ENCODE assay signal across 20 cellular contexts in genomic region chr12:104627231-104627974, GRCh38.
"Had no signal": no experiment of that assay in that cellular context is flagged by ENCODE, and none has a peak within 500 bp of the region (broad histone marks: within the 10 kb centered on the region; RNA-seq: fewer than 3 reads in every experiment).

No MANE protein-coding gene starts in this region.

- H3K4me3 Mint-ChIP-seq: activated naive CD8-positive, alpha-beta T cell; neural progenitor cell; T-helper 1 cell treated with Interleukin-12 subunit alpha and Interleukin-12 subunit beta and Interleukin-4 antibody, amounts not matched to agents 30 μg/mL and 1 μg/mL, for 36 hours; WTC11 had no signal

- H3K4me1 ChIP-seq: pancreas, uterus had no signal

- DNase-seq: activated CD4-positive, alpha-beta T cell treated with anti-CD3 and anti-CD28 coated beads for 48 hours; activated CD8-positive, alpha-beta memory T cell treated with anti-CD3 and anti-CD28 coated beads for 24 hours; activated gamma-delta T cell; amygdala; effector CD4-positive, alpha-beta T cell; heart right ventricle; left ventricle myocardium superior; mesendoderm; pancreas; stimulated activated CD4-positive, alpha-beta T cell treated with anti-CD3 and anti-CD28 coated beads, Interleukin-15, amount 100 ng/mL, for 24 hours; stimulated activated CD4-positive, alpha-beta T cell treated with anti-CD3 and anti-CD28 coated beads, Interleukin-4, amount 100 ng/mL, for 24 hours; stomach; uterus had no signal

- H3K36me3 ChIP-seq: heart right ventricle, neural progenitor cell, pancreas, stomach, uterus had no signal

- H3K9ac ChIP-seq: neural progenitor cell had no signal

- H3K4me2 ChIP-seq: neural progenitor cell had no signal

- FAIRE-seq: bronchial epithelial cell, frontal cortex, keratinocyte, pancreas had no signal

- H3K27me3 ChIP-seq: heart right ventricle, neural progenitor cell, pancreas, stomach, uterus had no signal

- H3K27ac Mint-ChIP-seq: activated naive CD8-positive, alpha-beta T cell; neural progenitor cell; T-helper 1 cell treated with Interleukin-12 subunit alpha and Interleukin-12 subunit beta and Interleukin-4 antibody, amounts not matched to agents 30 μg/mL and 1 μg/mL, for 36 hours; WTC11 had no signal

- ATAC-seq: pancreas, WTC11 had no signal

- H3K27me3 Mint-ChIP-seq: activated naive CD8-positive, alpha-beta T cell had no signal

- H3K36me3 Mint-ChIP-seq: neural progenitor cell, WTC11 had no signal

- H3K9me3 Mint-ChIP-seq: neural progenitor cell; T-helper 1 cell treated with Interleukin-12 subunit alpha and Interleukin-12 subunit beta and Interleukin-4 antibody, amounts not matched to agents 30 μg/mL and 1 μg/mL, for 36 hours; WTC11 had no signal

- H3K27ac ChIP-seq: neural progenitor cell, pancreas, stomach, uterus had no signal

- H3K9me3 ChIP-seq: heart right ventricle, pancreas, stomach, uterus had no signal

- H3K4me3 ChIP-seq: heart right ventricle, neural progenitor cell, pancreas, stomach, uterus had no signal

- H2AFZ ChIP-seq: neural progenitor cell had no signal
